ENCODE assay signal across 22 cellular contexts in the genomic region with DNA sequence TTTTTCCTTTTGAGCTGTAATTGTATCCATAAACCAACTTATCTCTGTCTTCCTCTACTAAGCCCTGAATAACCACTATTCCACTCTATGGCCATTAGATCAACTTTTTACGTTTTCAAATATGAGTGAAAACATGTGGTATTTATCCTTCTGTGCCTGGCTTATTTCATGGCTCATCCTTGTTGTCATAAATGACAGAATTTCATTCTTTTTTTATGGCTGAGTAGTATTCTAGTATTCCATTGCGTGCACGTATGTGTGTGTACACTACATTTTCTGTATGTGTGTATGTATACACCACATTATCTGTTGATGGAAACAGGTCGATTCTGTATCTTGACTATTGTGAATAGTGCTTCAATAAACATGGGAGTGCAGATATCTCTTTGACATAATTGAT. TPM values are rescaled to one million over a fixed set of nuclear protein-coding genes. Genes with fewer than 3 reads are reported as not detected.
DNase-seq lines count a peak whose midpoint lies in the region; ATAC-seq, FAIRE-seq and TF ChIP-seq lines count a peak whose summit lies in the region.
"Had no signal": no experiment of that assay in that cellular context is flagged by ENCODE, and none has a peak within 500 bp of the region (broad histone marks: within the 10 kb centered on the region; RNA-seq: fewer than 3 reads in every experiment).

No MANE protein-coding gene starts in this region.

- H3K9me3 Mint-ChIP-seq in activated naive CD4-positive, alpha-beta T cell treated with anti-CD3 and anti-CD28 coated beads, Interleukin-2, amount 10 ng/mL, durations not matched to agents 7 days and 5 days = no peaks in the 10 kb centered on the region
- no peaks in the 10 kb centered on the region for H3K9me3 Mint-ChIP-seq in activated naive CD4-positive, alpha-beta T cell treated with anti-CD3 and anti-CD28 coated beads for 36 hours
- H3K9me3 Mint-ChIP-seq in osteocyte (ENCODE audit: unreplicated experiment) = no peaks in the 10 kb centered on the region
- no peaks in the 10 kb centered on the region for H3K9me3 Mint-ChIP-seq in activated CD8-positive, alpha-beta T cell treated with anti-CD3 and anti-CD28 coated beads for 36 hours
- no peaks in the 10 kb centered on the region for H3K9me3 Mint-ChIP-seq in CD14-positive monocyte
- H3K9me3 Mint-ChIP-seq: CD4-positive, alpha-beta T cell had no signal

- no TSS peak for BruUV-seq in GM12878 (replicated peaks; lab: Mats Ljungman, UMichigan)

- intact Hi-C loops in activated naive CD4-positive, alpha-beta T cell treated with anti-CD3 and anti-CD28 coated beads for 36 hours (cut with micrococcal nuclease) = no loop called here
- intact Hi-C loops in GM12878 (cut with micrococcal nuclease; ENCODE audit: unreplicated experiment) = no loop called here
- intact Hi-C loops in activated CD8-positive, alpha-beta T cell treated with anti-CD3 and anti-CD28 coated beads for 36 hours (cut with micrococcal nuclease) = no loop called here
- intact Hi-C loops in CD14-positive monocyte (cut with micrococcal nuclease) = no loop called here

- TF ChIP-seq EP300 in GM12878 (IDR thresholded peaks at IDR 0.05; ENCODE audit: borderline replicate concordance in 1 of 2, control insufficient read depth in 1 of 2, low read depth in 2 of 2, low read length in 2 of 2) = no peak

- peaks cover 82% of the 10 kb centered on the region for H3K36me3 Mint-ChIP-seq in activated naive CD4-positive, alpha-beta T cell treated with anti-CD3 and anti-CD28 coated beads, Interleukin-2, amount 10 ng/mL, durations not matched to agents 7 days and 5 days
- H3K36me3 Mint-ChIP-seq in activated naive CD4-positive, alpha-beta T cell treated with anti-CD3 and anti-CD28 coated beads for 36 hours (ENCODE audit: low read depth) = peaks cover 82% of the 10 kb centered on the region
- H3K36me3 Mint-ChIP-seq in osteocyte (ENCODE audit: unreplicated experiment) (peaks cover 4% of the 10 kb centered on the region), CD14-positive monocyte (peaks cover 41 to 77% of the 10 kb centered on the region in 2 donors)
- H3K36me3 Mint-ChIP-seq in activated CD8-positive, alpha-beta T cell treated with anti-CD3 and anti-CD28 coated beads for 36 hours (ENCODE audit: low read depth) = peaks cover 83% of the 10 kb centered on the region

- peaks cover 62% of the 10 kb centered on the region for H3K4me1 Mint-ChIP-seq in activated naive CD4-positive, alpha-beta T cell treated with anti-CD3 and anti-CD28 coated beads, Interleukin-2, amount 10 ng/mL, durations not matched to agents 7 days and 5 days
- H3K4me1 Mint-ChIP-seq in activated naive CD4-positive, alpha-beta T cell treated with anti-CD3 and anti-CD28 coated beads for 36 hours (ENCODE audit: low read depth) = peaks cover 7% of the 10 kb centered on the region
- H3K4me1 Mint-ChIP-seq in osteocyte (ENCODE audit: unreplicated experiment) = peaks cover 63% of the 10 kb centered on the region
- peaks cover 4% of the 10 kb centered on the region for H3K4me1 Mint-ChIP-seq in activated CD8-positive, alpha-beta T cell treated with anti-CD3 and anti-CD28 coated beads for 36 hours (ENCODE audit: low read depth)
- H3K4me1 Mint-ChIP-seq in CD14-positive monocyte = peaks cover 14% of the 10 kb centered on the region

- H3K4me1 ChIP-seq in Loucy (ENCODE audit: insufficient read depth, low read length, poor library complexity, severe bottlenecking) (peaks cover 66% of the 10 kb centered on the region), GM12878 (ENCODE audit: control insufficient read depth, insufficient read depth, low read length) (peaks cover 3% of the 10 kb centered on the region; the same call in 1 of the 2 replicates)

- H3K4me2 ChIP-seq in Loucy (ENCODE audit: low read depth, low read length, poor library complexity, severe bottlenecking) (peak overlapping the region; percentile 98), GM12878 (ENCODE audit: control insufficient read depth, insufficient read depth) (peak overlapping the region; percentile 18; the same call in 1 of the 2 replicates)
- H3K4me2 ChIP-seq: PC-9 had no signal

- no peak overlapping the region for H3K4me3 Mint-ChIP-seq in activated naive CD4-positive, alpha-beta T cell treated with anti-CD3 and anti-CD28 coated beads, Interleukin-2, amount 10 ng/mL, durations not matched to agents 7 days and 5 days
- no peak overlapping the region for H3K4me3 Mint-ChIP-seq in activated naive CD4-positive, alpha-beta T cell treated with anti-CD3 and anti-CD28 coated beads for 36 hours
- H3K4me3 Mint-ChIP-seq in osteocyte (ENCODE audit: unreplicated experiment) = no peak overlapping the region
- no peak overlapping the region for H3K4me3 Mint-ChIP-seq in activated CD8-positive, alpha-beta T cell treated with anti-CD3 and anti-CD28 coated beads for 36 hours
- H3K4me3 Mint-ChIP-seq in CD14-positive monocyte = no peak overlapping the region
- H3K4me3 Mint-ChIP-seq: CD4-positive, alpha-beta T cell had no signal

- H3K27me3 ChIP-seq in Loucy (ENCODE audit: insufficient read depth, low read length, poor library complexity, severe bottlenecking) (no peaks in the 10 kb centered on the region), GM12878 (replicated peaks in 1 of 2; ENCODE audit: control insufficient read depth in 2 of 2, insufficient read depth in 2 of 2, low read length in 1 of 2) (no peaks in the 10 kb centered on the region)
- H3K27me3 ChIP-seq: SJSA1 had no signal

- in situ Hi-C loops in GM12878 (cut with MboI) = no loop called here

- H3K27me3 Mint-ChIP-seq in activated naive CD4-positive, alpha-beta T cell treated with anti-CD3 and anti-CD28 coated beads, Interleukin-2, amount 10 ng/mL, durations not matched to agents 7 days and 5 days = no peaks in the 10 kb centered on the region
- H3K27me3 Mint-ChIP-seq in activated naive CD4-positive, alpha-beta T cell treated with anti-CD3 and anti-CD28 coated beads for 36 hours (ENCODE audit: low read depth) = no peaks in the 10 kb centered on the region
- H3K27me3 Mint-ChIP-seq in osteocyte (ENCODE audit: unreplicated experiment) (no peaks in the 10 kb centered on the region), CD14-positive monocyte (ENCODE audit: low read depth in 3 of 3) (no peaks in the 10 kb centered on the region)
- no peaks in the 10 kb centered on the region for H3K27me3 Mint-ChIP-seq in activated CD8-positive, alpha-beta T cell treated with anti-CD3 and anti-CD28 coated beads for 36 hours
- H3K27me3 Mint-ChIP-seq: CD4-positive, alpha-beta T cell had no signal

- H3K36me3 ChIP-seq in Loucy (ENCODE audit: insufficient read depth, low read length) (peaks cover 92% of the 10 kb centered on the region), GM12878 (ENCODE audit: control insufficient read depth in 2 of 2, insufficient read depth in 2 of 2, low read length in 1 of 2) (peaks cover 0 to 11% of the 10 kb centered on the region in 2 experiments)

- H3K27ac Mint-ChIP-seq in activated naive CD4-positive, alpha-beta T cell treated with anti-CD3 and anti-CD28 coated beads, Interleukin-2, amount 10 ng/mL, durations not matched to agents 7 days and 5 days = peak overlapping the region; percentile 19
- H3K27ac Mint-ChIP-seq in activated naive CD4-positive, alpha-beta T cell treated with anti-CD3 and anti-CD28 coated beads for 36 hours = no peak overlapping the region
- H3K27ac Mint-ChIP-seq in osteocyte (ENCODE audit: unreplicated experiment) (peak overlapping the region; percentile 12), CD14-positive monocyte (no peak overlapping the region)
- no peak overlapping the region for H3K27ac Mint-ChIP-seq in activated CD8-positive, alpha-beta T cell treated with anti-CD3 and anti-CD28 coated beads for 36 hours
- H3K27ac Mint-ChIP-seq: CD4-positive, alpha-beta T cell had no signal

- peaks cover 86% of the 10 kb centered on the region for H4K20me1 ChIP-seq in Loucy (ENCODE audit: insufficient read depth, low read length, poor library complexity, severe bottlenecking)
- no peaks in the 10 kb centered on the region for H4K20me1 ChIP-seq in GM12878 (ENCODE audit: control insufficient read depth, insufficient read depth)

- H3K79me2 ChIP-seq in Loucy (ENCODE audit: insufficient read depth, low read length) (peaks cover 98% of the 10 kb centered on the region), GM12878 (ENCODE audit: control insufficient read depth, insufficient read depth, low read length) (peaks cover 74% of the 10 kb centered on the region)

- 0% methylated on average over 4 of the region's 4 CpGs for WGBS in GM12878 (ENCODE audit: insufficient coverage, insufficient replicate concordance, low lambda C conversion rate, missing lambda C conversion rate)

- H3K9ac ChIP-seq in Loucy (ENCODE audit: low read depth, low read length, poor library complexity, severe bottlenecking) (no peak overlapping the region), GM12878 (ENCODE audit: control insufficient read depth, insufficient read depth, low read length) (no peak overlapping the region)

- RAD21 ChIA-PET in GM12878 (lab: Charles Lee; ENCODE audit: unreplicated experiment) = no interaction called here

- TF ChIP-seq POLR2A in GM12878 (IDR thresholded peaks at IDR 0.05; ENCODE audit: low read depth, low read length) = no peak

- H3K4me3 ChIP-seq in Loucy (ENCODE audit: low read length, poor library complexity, severe bottlenecking) = peak overlapping the region; percentile 95
- H3K4me3 ChIP-seq in GM12878 = no peak overlapping the region
- H3K4me3 ChIP-seq: PC-9, SJSA1 had no signal

- no peaks in the 10 kb centered on the region for H3K9me2 ChIP-seq in Loucy (replicated peaks; ENCODE audit: low read depth, low read length)

- no peak for DNase-seq in activated naive CD4-positive, alpha-beta T cell treated with anti-CD3 and anti-CD28 coated beads, Interleukin-2, amount 10 ng/mL, durations not matched to agents 7 days and 5 days
- DNase-seq in activated naive CD4-positive, alpha-beta T cell treated with anti-CD3 and anti-CD28 coated beads for 36 hours = no peak
- DNase-seq in GM12878 (ENCODE audit: low read depth, low spot score) (no peak), osteocyte (ENCODE audit: extremely low spot score, unreplicated experiment) (no peak), CD14-positive monocyte (ENCODE audit: low spot score) (no peak)
- no peak for DNase-seq in activated CD8-positive, alpha-beta T cell treated with anti-CD3 and anti-CD28 coated beads for 36 hours
- no peak for DNase-seq in activated CD4-positive, alpha-beta T cell treated with anti-CD3 and anti-CD28 coated beads for 1 hour
- DNase-seq: CD4-positive, alpha-beta T cell; DMS53; KG1; NCI-H1048; NCI-H1417; NCI-H1694; NCI-H2029 treated with DMSO at 0.1 percent for 48 hours; NCI-H446 treated with DMSO at 0.1 percent for 48 hours; NCI-H526; PC-9; Right ventricle myocardium superior; RPMI8226 had no signal

- no peak overlapping the region for H3K27ac ChIP-seq in GM12878 (ENCODE audit: control insufficient read depth, insufficient read depth)
- H3K27ac ChIP-seq: SJSA1 had no signal

- FAIRE-seq in GM12878 (lab: Jason Lieb, UNC) = no peak
- FAIRE-seq: G401.6 had no signal

- ATAC-seq in GM12878 = no peak
- ATAC-seq in activated CD8-positive, alpha-beta T cell treated with anti-CD3 and anti-CD28 coated beads for 36 hours = no peak

- H3K9me3 ChIP-seq in Loucy (ENCODE audit: insufficient read depth, low read depth, low read length) (no peaks in the 10 kb centered on the region), GM12878 (replicated peaks; ENCODE audit: control insufficient read depth, insufficient read depth, low read length) (no peaks in the 10 kb centered on the region)
- H3K9me3 ChIP-seq: SJSA1 had no signal

- POLR2A ChIA-PET in GM12878 (lab: Charles Lee) = no interaction called here
- POLR2A ChIA-PET in activated CD8-positive, alpha-beta T cell treated with anti-CD3 and anti-CD28 coated beads for 36 hours (lab: Charles Lee) = no interaction called here

- TF ChIP-seq CTCF in Loucy (conservative IDR thresholded peaks at IDR 0.05; ENCODE audit: low read length) (no peak), GM12878 (IDR thresholded peaks at IDR 0.05 in 2 of 3, conservative IDR thresholded peaks at IDR 0.05 in 1 of 3; ENCODE audit: control insufficient read depth in 2 of 3, extremely low read depth in 1 of 3, insufficient read depth in 1 of 3, low read depth in 3 of 3, low read length in 3 of 3) (no peak), osteocyte (IDR thresholded peaks at IDR 0.05) (no peak), CD14-positive monocyte (IDR thresholded peaks at IDR 0.05) (no peak)
- no peak for TF ChIP-seq CTCF in activated CD8-positive, alpha-beta T cell treated with anti-CD3 and anti-CD28 coated beads for 36 hours (IDR thresholded peaks at IDR 0.05)

- SMC1A ChIA-PET in GM12878 (lab: Charles Lee; ENCODE audit: uncharacterized antibody, unreplicated experiment) = interaction anchor here (0.9 to 1.1 kb wide), 2 partner anchors 11 to 337 kb away, joined by 3 read pairs; a partner anchor contains a TSS

- CTCF ChIA-PET in activated naive CD4-positive, alpha-beta T cell treated with anti-CD3 and anti-CD28 coated beads, Interleukin-2, amount 10 ng/mL, durations not matched to agents 7 days and 5 days (lab: Charles Lee) = no interaction called here
- CTCF ChIA-PET in activated naive CD4-positive, alpha-beta T cell treated with anti-CD3 and anti-CD28 coated beads for 36 hours (lab: Charles Lee) = no interaction called here
- CTCF ChIA-PET in GM12878 (lab: Yijun Ruan, JAX) = interaction anchor here (1.9 kb wide), 1 partner anchor 27 kb away, joined by 6 read pairs; no protein-coding TSS in a partner anchor
- CTCF ChIA-PET in activated CD8-positive, alpha-beta T cell treated with anti-CD3 and anti-CD28 coated beads for 36 hours (lab: Charles Lee) = no interaction called here

- no peak for TF ChIP-seq RAD21 in GM12878 (IDR thresholded peaks at IDR 0.05; ENCODE audit: insufficient read depth, low read depth, low read length)

- H2AFZ ChIP-seq in Loucy (ENCODE audit: low read length) (no peak overlapping the region), GM12878 (ENCODE audit: control insufficient read depth, low read depth, low read length) (peak overlapping the region; percentile 54)
- H2AFZ ChIP-seq: PC-9 had no signal

- H3F3A ChIP-seq in Loucy (ENCODE audit: low read depth) = no peaks in the 10 kb centered on the region

RNA-seq across cellular contexts. Expression of a gene that starts 11.1 kb away (rescaled TPM):
- 100 to 1,000 TPM; 173 to 180 TPM for total RNA-seq in activated naive CD4-positive, alpha-beta T cell treated with anti-CD3 and anti-CD28 coated beads for 36 hours
- 120 and 133 TPM in 2 replicates for total RNA-seq in GM12878 (2013; cell fraction: nucleolus; rRNA removed)
- total RNA-seq in GM12878 (2014; rRNA removed) (90.0 and 121 TPM in 2 replicates), GM12878 (2014; rRNA removed; fragmentation: Illumina TruSeq; extraction: Trizol) (132 and 139 TPM in 2 replicates), GM12878 (2021) (80.6 and 81.5 TPM in 2 replicates), osteocyte (12.6 and 13.1 TPM in 2 replicates)
- polyA plus RNA-seq in GM12878 (2011; ENCODE audit: low read depth) = 23.8 TPM
- polyA plus RNA-seq in GM12878 (2011; rRNA removed) (126 and 203 TPM in 2 replicates), GM12878 (2014; fragmentation: Illumina TruSeq; extraction: Trizol) (127 and 150 TPM in 2 replicates), GM12878 (2014; fragmentation: Nextera tagmentation; extraction: Ambion mirVana) (100 to 1,000 TPM; 228 to 361 TPM), GM12878 (2014; rRNA removed) (77.8 and 96.6 TPM in 2 replicates), GM12878 (2016; fragmentation: Nextera tagmentation; extraction: Ambion mirVana) (100 to 1,000 TPM; 203 to 216 TPM), CD14-positive monocyte (under 1 TPM; 0.08 to 0.09 TPM)
- 33.5 and 36.3 TPM in 2 replicates for polyA plus RNA-seq in GM12878 (2011; cell fraction: cytosol; rRNA removed)
- polyA plus RNA-seq in GM12878 (2011; cell fraction: nucleus; rRNA removed) = 78.8 and 83.4 TPM in 2 replicates
- 39.0 and 60.2 TPM in 2 replicates for polyA plus RNA-seq in GM12878 (2012)
- 27.9 and 32.5 TPM in 2 replicates for polyA minus RNA-seq in GM12878 (2011; rRNA and poly(A)+ RNA removed)
- 15.2 and 17.8 TPM in 2 replicates for polyA minus RNA-seq in GM12878 (2011; cell fraction: cytosol; rRNA and poly(A)+ RNA removed)
- polyA minus RNA-seq in GM12878 (2011; cell fraction: nucleus; rRNA and poly(A)+ RNA removed) = 38.4 and 61.6 TPM in 2 replicates
- 100 to 1,000 TPM; 108 to 112 TPM for total RNA-seq in activated CD8-positive, alpha-beta T cell treated with anti-CD3 and anti-CD28 coated beads for 36 hours

Comparison
In these comparisons a context has a peak if more than half of its experiments do, and no peak if none do; other contexts are left out.
1. H3K27ac Mint-ChIP-seq: peak in activated naive CD4-positive, alpha-beta T cell treated with anti-CD3 and anti-CD28 coated beads, Interleukin-2, amount 10 ng/mL, durations not matched to agents 7 days and 5 days (single experiment) and osteocyte (single experiment); none in activated naive CD4-positive, alpha-beta T cell treated with anti-CD3 and anti-CD28 coated beads for 36 hours (single experiment), activated CD8-positive, alpha-beta T cell treated with anti-CD3 and anti-CD28 coated beads for 36 hours (single experiment) and CD14-positive monocyte (0 of 7).